ENCODE assay signal across 26 cellular contexts in genomic region chr1:193221641-193222040, GRCh38. TPM values are rescaled to one million over a fixed set of nuclear protein-coding genes. Genes with fewer than 3 reads are reported as not detected.
DNase-seq lines count a peak whose midpoint lies in the region; ATAC-seq and TF ChIP-seq lines count a peak whose summit lies in the region.
"Had no signal": no experiment of that assay in that cellular context is flagged by ENCODE, and none has a peak within 500 bp of the region (broad histone marks: within the 10 kb centered on the region; RNA-seq: fewer than 3 reads in every experiment).

No MANE protein-coding gene starts in this region.

- no peak overlapping the region for H3K4me3 Mint-ChIP-seq in MCF 10A (ENCODE audit: unreplicated experiment)
- H3K4me3 Mint-ChIP-seq: activated CD4-positive, alpha-beta T cell treated with anti-CD3 and anti-CD28 coated beads, Interleukin-2, amount 10 ng/mL, durations not matched to agents 24 days and 14 days; effector memory CD8-positive, alpha-beta T cell; H9 had no signal

- no peaks in the 10 kb centered on the region for H3K27me3 Mint-ChIP-seq in MCF 10A (ENCODE audit: insufficient read depth, unreplicated experiment)
- H3K27me3 Mint-ChIP-seq: activated CD4-positive, alpha-beta T cell treated with anti-CD3 and anti-CD28 coated beads, Interleukin-2, amount 10 ng/mL, durations not matched to agents 24 days and 14 days; CD4-positive, CD25-positive, alpha-beta regulatory T cell; effector memory CD8-positive, alpha-beta T cell had no signal

- H3K9me3 Mint-ChIP-seq in MCF 10A (ENCODE audit: unreplicated experiment): no peaks in the 10 kb centered on the region
- H3K9me3 Mint-ChIP-seq: effector memory CD8-positive, alpha-beta T cell; H9 had no signal

- no peak overlapping the region for H3K27ac Mint-ChIP-seq in MCF 10A (ENCODE audit: low read depth, unreplicated experiment)
- H3K27ac Mint-ChIP-seq: activated CD4-positive, alpha-beta T cell treated with anti-CD3 and anti-CD28 coated beads, Interleukin-2, amount 10 ng/mL, durations not matched to agents 24 days and 14 days; CD4-positive, CD25-positive, alpha-beta regulatory T cell had no signal

- no peaks in the 10 kb centered on the region for H3K27me3 ChIP-seq in mammary epithelial cell (ENCODE audit: insufficient read depth, low read length)
- H3K27me3 ChIP-seq: adrenal gland, transverse colon had no signal

- BruUV-seq in mammary epithelial cell (replicated peaks; lab: Mats Ljungman, UMichigan) (no TSS peak), MCF 10A (replicated peaks; lab: Mats Ljungman, UMichigan) (no TSS peak)

- ATAC-seq in HG03571 (IDR thresholded peaks at IDR 0.05; ENCODE audit: unreplicated experiment): no peak
- ATAC-seq: effector memory CD8-positive, alpha-beta T cell; sciatic nerve; stimulated activated naive CD8-positive, alpha-beta T cell treated with anti-CD3 and anti-CD28 coated beads, Interleukin-15, Interleukin-2, amounts not matched to agents 100 U/mL and 50 U/mL, for 24 hours had no signal

- H3K4me2 ChIP-seq in mammary epithelial cell (ENCODE audit: insufficient read depth, low read depth, low read length): no peak overlapping the region

- H3K36me3 Mint-ChIP-seq in MCF 10A (ENCODE audit: insufficient read depth, unreplicated experiment): peaks cover 36% of the 10 kb centered on the region

- H3K9me3 ChIP-seq in mammary epithelial cell (replicated peaks; ENCODE audit: insufficient read depth, low read length): no peaks in the 10 kb centered on the region
- no peaks in the 10 kb centered on the region for H3K9me3 ChIP-seq in SK-N-MC (ENCODE audit: low read depth, low read length)
- H3K9me3 ChIP-seq: adrenal gland, transverse colon had no signal

- dilution Hi-C loops in mammary epithelial cell (cut with HindIII; ENCODE audit: low sequenced_read_pairs): no loop called here

- intact Hi-C loops in mammary epithelial cell (cut with micrococcal nuclease): no loop called here
- intact Hi-C loops in MCF 10A (cut with micrococcal nuclease): no loop called here

- no peak overlapping the region for H3K4me3 ChIP-seq in mammary epithelial cell (replicated peaks in 1 of 3; ENCODE audit: insufficient read depth in 1 of 3, low read depth in 2 of 3, low read length in 3 of 3)
- H3K4me3 ChIP-seq in SK-N-MC: no peak overlapping the region
- H3K4me3 ChIP-seq: adrenal gland, transverse colon had no signal

- no peak overlapping the region for H3K27ac ChIP-seq in mammary epithelial cell (ENCODE audit: insufficient read depth, low read depth, low read length)
- H3K27ac ChIP-seq in SK-N-MC: 0 out of 2 replicates have a peak overlapping the region, but pooled peaks have one; percentile 14
- H3K27ac ChIP-seq: adrenal gland, transverse colon had no signal

- POLR2A ChIA-PET in MCF 10A (lab: Yijun Ruan, JAX): no interaction called here

- no peaks in the 10 kb centered on the region for H4K20me1 ChIP-seq in mammary epithelial cell (ENCODE audit: insufficient read depth, low read length)

- H2AFZ ChIP-seq in mammary epithelial cell (ENCODE audit: low read depth, low read length): no peak overlapping the region

- H3K4me1 ChIP-seq in mammary epithelial cell (ENCODE audit: insufficient read depth, low read length): no peaks in the 10 kb centered on the region
- H3K4me1 ChIP-seq: transverse colon had no signal

- in situ Hi-C loops in mammary epithelial cell (cut with MboI; ENCODE audit: low sequenced_read_pairs in 2 of 2): no loop called here

- TF ChIP-seq CTCF in mammary epithelial cell (conservative IDR thresholded peaks at IDR 0.05 in 1 of 2, IDR thresholded peaks at IDR 0.05 in 1 of 2; ENCODE audit: extremely low read depth in 1 of 2, insufficient read depth in 1 of 2, low read depth in 1 of 2, low read length in 2 of 2) (no peak), MCF 10A (IDR thresholded peaks at IDR 0.05; ENCODE audit: unreplicated experiment) (no peak)

- peaks cover 22% of the 10 kb centered on the region for H3K79me2 ChIP-seq in mammary epithelial cell (ENCODE audit: insufficient read depth, low read length)

- H3K36me3 ChIP-seq in mammary epithelial cell (ENCODE audit: insufficient read depth, low read length) (peaks cover 2% of the 10 kb centered on the region), SK-N-MC (ENCODE audit: insufficient read depth, low read length) (peaks cover 60% of the 10 kb centered on the region)
- H3K36me3 ChIP-seq: adrenal gland had no signal

- no peak overlapping the region for H3K9ac ChIP-seq in mammary epithelial cell (ENCODE audit: insufficient read depth, low read length)
- H3K9ac ChIP-seq in SK-N-MC (ENCODE audit: insufficient read length): no peak overlapping the region

- peak; percentile 23 for DNase-seq in mammary epithelial cell
- no peak for DNase-seq in MCF 10A (ENCODE audit: unreplicated experiment)
- no peak for DNase-seq in SK-N-MC (ENCODE audit: low read depth, low spot score)
- peak; percentile 13 for DNase-seq in iPS-NIHi11 (ENCODE audit: low spot score)
- DNase-seq in cortex of kidney (lab: John Stamatoyannopoulos, UW): no peak
- DNase-seq in GDM1 (lab: John Stamatoyannopoulos, UW): no peak
- DNase-seq in NCI-H2227 treated with DMSO at 0.1 percent for 48 hours (lab: John Stamatoyannopoulos, UW): no peak
- DNase-seq: ACHN; activated CD4-positive, alpha-beta T cell treated with anti-CD3 and anti-CD28 coated beads, Interleukin-2, amount 10 ng/mL, durations not matched to agents 24 days and 14 days; activated CD8-positive, alpha-beta memory T cell treated with anti-CD3 and anti-CD28 coated beads, Interleukin-2, amount 50 U/mL, for 4 hours; activated gamma-delta T cell; adrenal gland; CD4-positive, CD25-positive, alpha-beta regulatory T cell; DND-41; effector memory CD8-positive, alpha-beta T cell; H9; hippocampal formation; KBM-7; NCI-H1105 treated with DMSO at 0.1 percent for 48 hours; RPMI8226; stimulated activated naive CD8-positive, alpha-beta T cell treated with anti-CD3 and anti-CD28 coated beads, Interleukin-15, Interleukin-2, amounts not matched to agents 100 U/mL and 50 U/mL, for 24 hours; SW 1271; transverse colon had no signal

- CTCF ChIA-PET in mammary epithelial cell (lab: Charles Lee; ENCODE audit: low non-redundant PET) (no interaction called here), MCF 10A (lab: Yijun Ruan, JAX) (no interaction called here)

- peaks cover 4% of the 10 kb centered on the region for H3K4me1 Mint-ChIP-seq in MCF 10A (ENCODE audit: insufficient read depth, unreplicated experiment)

RNA-seq across cellular contexts. Expression of gene B3GALT2, which starts 35.2 kb away (rescaled TPM):
- total RNA-seq in mammary epithelial cell (under 1 TPM in 1 of 2 donors, not detected in 1; 0.12 TPM), MCF 10A (2022) (not detected in 2 replicates)
- 0.02 TPM for polyA plus RNA-seq in mammary epithelial cell
- polyA minus RNA-seq in mammary epithelial cell: not detected
- total RNA-seq: H9, kidney epithelial cell had no signal

Comparison
In these comparisons a context has a peak if more than half of its experiments do, and no peak if none do; other contexts are left out.
1. DNase-seq: peak in mammary epithelial cell (single experiment) and iPS-NIHi11 (single experiment); none in MCF 10A (single experiment), SK-N-MC (single experiment), cortex of kidney (single experiment), GDM1 (single experiment) and NCI-H2227 treated with DMSO at 0.1 percent for 48 hours (single experiment).